ENCODE assay signal across 15 cellular contexts in genomic region chr3:62677926-62678325, GRCh38.
"Had no signal": no experiment of that assay in that cellular context is flagged by ENCODE, and none has a peak within 500 bp of the region (broad histone marks: within the 10 kb centered on the region; RNA-seq: fewer than 3 reads in every experiment).

No MANE protein-coding gene starts in this region.

- H3K4me1 Mint-ChIP-seq: natural killer cell, neural crest cell had no signal

- H3K4me2 ChIP-seq: hepatocyte had no signal

- DNase-seq: effector CD4-positive, alpha-beta T cell; foreskin melanocyte; head of caudate nucleus; left colon; natural killer cell; nucleus accumbens; ovary; small intestine; stimulated activated CD4-positive, alpha-beta T cell treated with anti-CD3 and anti-CD28 coated beads, Interleukin-12 subunit alpha, Interleukin-12 subunit beta, amount 100 ng/mL, for 4 hours; stimulated activated naive CD4-positive, alpha-beta T cell treated with Interleukin-2 at 50 U/mL for 16 hours; trophoblast cell had no signal

- H3K4me3 ChIP-seq: coronary artery, hepatocyte, ovary, right atrium auricular region had no signal

- H3K79me2 ChIP-seq: hepatocyte had no signal

- H3K27ac ChIP-seq: coronary artery, hepatocyte, ovary, right atrium auricular region had no signal

- H3K36me3 ChIP-seq: ovary, right atrium auricular region had no signal

- H3K27ac Mint-ChIP-seq: natural killer cell had no signal

- H3K9me3 ChIP-seq: ovary, right atrium auricular region had no signal

- H3K36me3 Mint-ChIP-seq: natural killer cell had no signal

- H3K27me3 ChIP-seq: hepatocyte, ovary, right atrium auricular region had no signal

- FAIRE-seq: small intestine had no signal

- H2AFZ ChIP-seq: hepatocyte had no signal

- ATAC-seq: left colon, natural killer cell had no signal

- H3K9me3 Mint-ChIP-seq: neural crest cell had no signal

- H3K4me3 Mint-ChIP-seq: natural killer cell, neural crest cell had no signal
